9 cellular contexts compared by ENCODE assay signal in genomic region chr7:76300210-76300731, GRCh38. TPM values are rescaled to one million over a fixed set of nuclear protein-coding genes. Genes with fewer than 3 reads are reported as not detected.
DNase-seq lines count a peak whose midpoint lies in the region; ATAC-seq and TF ChIP-seq lines count a peak whose summit lies in the region.
"Had no signal": no experiment of that assay in that cellular context is flagged by ENCODE, and none has a peak within 500 bp of the region (broad histone marks: within the 10 kb centered on the region; RNA-seq: fewer than 3 reads in every experiment).

No MANE protein-coding gene starts in this region.

- no peaks in the 10 kb centered on the region for H3K36me3 ChIP-seq in suprapubic skin

- no peak for TF ChIP-seq POLR2A in suprapubic skin (IDR thresholded peaks at IDR 0.05)

- H3K27ac ChIP-seq in foreskin keratinocyte (peak overlapping the region; percentile 59), suprapubic skin (peak overlapping the region; percentile 1)

- TF ChIP-seq EP300 in suprapubic skin (IDR thresholded peaks at IDR 0.05) = no peak

- TF ChIP-seq CTCF in LNCaP clone FGC (IDR thresholded peaks at IDR 0.05; ENCODE audit: control insufficient read depth, extremely low read depth, insufficient read depth) (no peak), foreskin keratinocyte (conservative IDR thresholded peaks at IDR 0.05) (no peak), suprapubic skin (IDR thresholded peaks at IDR 0.05) (no peak)

- H3K27me3 ChIP-seq in foreskin keratinocyte (no peaks in the 10 kb centered on the region), suprapubic skin (no peaks in the 10 kb centered on the region)

- no peak overlapping the region for H3K4me3 ChIP-seq in LNCaP clone FGC (ENCODE audit: low read depth, low read length)
- no peak overlapping the region for H3K4me3 ChIP-seq in suprapubic skin

- WGBS in suprapubic skin = 65% methylated on average over 7 of the region's 7 CpGs

- ATAC-seq in foreskin keratinocyte (peak; percentile 26), GM21381 (IDR thresholded peaks at IDR 0.05; ENCODE audit: unreplicated experiment) (no peak), GM18502 (IDR thresholded peaks at IDR 0.05; ENCODE audit: poor library complexity, unreplicated experiment) (no peak), GM18861 (IDR thresholded peaks at IDR 0.05; ENCODE audit: unreplicated experiment) (no peak), GM18517 (IDR thresholded peaks at IDR 0.05; ENCODE audit: unreplicated experiment) (no peak)
- ATAC-seq: activated naive CD4-positive, alpha-beta T cell treated with anti-CD3 and anti-CD28 coated beads, Interleukin-2, amount 50 U/mL, for 72 hours had no signal

- DNase-seq in LNCaP clone FGC (ENCODE audit: low read depth) (peak; percentile 90), amniotic epithelial cell (ENCODE audit: low read depth) (peak; percentile 96), foreskin keratinocyte (peak; percentile 95 to 98), suprapubic skin (ENCODE audit: low spot score in 2 of 2) (no peak)

- H3K4me1 ChIP-seq in foreskin keratinocyte (peaks cover 30% of the 10 kb centered on the region), suprapubic skin (peaks cover 68% of the 10 kb centered on the region)

- H3K9me3 ChIP-seq in suprapubic skin = no peaks in the 10 kb centered on the region

RNA-seq across cellular contexts. Expression of gene HSPB1, which starts 2.2 kb away (rescaled TPM):
- total RNA-seq in foreskin keratinocyte (204 and 286 TPM in 2 replicates), suprapubic skin (1,000 to 10,000 TPM in 3 of 4 donors, 100 to 1,000 TPM in 1; 981 to 2,288 (median 2,045) TPM)
- polyA plus RNA-seq in foreskin keratinocyte = 502 and 562 TPM in 2 replicates

RNA-seq across cellular contexts. Expression of gene YWHAG, which starts 58.5 kb away (rescaled TPM):
- 195 and 216 TPM in 2 replicates for total RNA-seq in foreskin keratinocyte
- 70.5 and 89.6 TPM in 2 replicates for polyA plus RNA-seq in foreskin keratinocyte
- 10 to 100 TPM; 47.4 to 67.6 (median 65.8) TPM for total RNA-seq in suprapubic skin

Comparison
In these comparisons a context has a peak if more than half of its experiments do, and no peak if none do; other contexts are left out.
1. DNase-seq: peak in LNCaP clone FGC (single experiment), amniotic epithelial cell (single experiment) and foreskin keratinocyte (2 of 2); none in suprapubic skin (0 of 2).